Comparison of ENCODE assay signal across 1 cellular context in genomic region chr6:136592930-136593673, GRCh38.
A peak's percentile ranks its signal among the peaks of the same experiment; 100 is the strongest.
TF ChIP-seq lines count a peak whose summit lies in the region.

No MANE protein-coding gene starts in this region.

TF ChIP-seq in K562, 482 proteins besides CTCF, POLR2A, EP300 and RAD21:
- TF ChIP-seq PHF8 (IDR thresholded peaks at IDR 0.05; ENCODE audit: borderline replicate concordance, low read length), result no peak
- 0 out of 2 replicates have a peak, but pooled peaks have one; percentile 63 for TF ChIP-seq MAFG (tag; conservative IDR thresholded peaks at IDR 0.05)
- peak; percentile 58 for TF ChIP-seq MAFF (IDR thresholded peaks at IDR 0.05; ENCODE audit: low read length)
- TF ChIP-seq NONO (IDR thresholded peaks at IDR 0.05; ENCODE audit: low read depth in 2 of 2, low read length in 1 of 2), result no peak
- TF ChIP-seq ZNF644 (tag; IDR thresholded peaks at IDR 0.05; ENCODE audit: low read depth), result 0 out of 2 replicates have a peak, but pooled peaks have one; percentile 12
- TF ChIP-seq MAFK (IDR thresholded peaks at IDR 0.05; ENCODE audit: low read length), result peak; percentile 52; the same call in 1 of the 2 replicates
- peak; percentile 87 for TF ChIP-seq ZNF316 (IDR thresholded peaks at IDR 0.05)
- TF ChIP-seq CUX1 (CRISPR knock-in tag; IDR thresholded peaks at IDR 0.05), result no peak
- no peak for TF ChIP-seq SUPT5H (IDR thresholded peaks at IDR 0.05)
- TF ChIP-seq C11orf30 (IDR thresholded peaks at IDR 0.05; ENCODE audit: low read depth), result peak; percentile 76
TF ChIP-seq in K562: peak in this region for 6.
